In the genomic region with DNA sequence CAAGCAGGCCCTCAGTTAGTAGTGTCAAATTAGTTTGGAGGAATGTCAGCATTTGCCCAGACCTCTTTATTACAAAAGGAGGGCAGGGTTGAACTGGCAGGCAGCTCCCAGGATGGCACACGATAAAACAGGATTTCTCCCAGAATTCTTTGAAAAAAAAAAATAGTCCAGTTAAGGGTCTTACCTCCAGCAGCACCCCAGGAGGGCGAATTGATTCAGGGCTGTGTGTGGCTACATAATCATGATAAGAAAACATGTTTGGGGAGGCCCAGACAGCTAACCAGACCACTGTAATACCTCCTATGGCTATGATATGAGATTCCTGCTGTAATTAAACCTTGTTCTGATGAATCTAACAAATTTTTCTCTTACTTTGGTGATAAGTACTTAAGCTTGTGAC, we compare ENCODE assay signal across 14 cellular contexts. TPM values are rescaled to one million over a fixed set of nuclear protein-coding genes. Genes with fewer than 3 reads are reported as not detected.
DNase-seq lines count a peak whose midpoint lies in the region; ATAC-seq, FAIRE-seq and TF ChIP-seq lines count a peak whose summit lies in the region.
"Had no signal": no experiment of that assay in that cellular context is flagged by ENCODE, and none has a peak within 500 bp of the region (broad histone marks: within the 10 kb centered on the region; RNA-seq: fewer than 3 reads in every experiment).

No MANE protein-coding gene starts in this region.

- no peaks in the 10 kb centered on the region for H3K27me3 ChIP-seq in OCI-LY3 (ENCODE audit: low read depth, low read length)
- H3K27me3 ChIP-seq in mesenchymal stem cell (ENCODE audit: control insufficient read depth in 1 of 2, insufficient read depth in 1 of 2, low read length in 2 of 2), result no peaks in the 10 kb centered on the region

- H2AK5ac ChIP-seq in mesenchymal stem cell (ENCODE audit: low read length, severe bottlenecking), result no peak overlapping the region

- no peak overlapping the region for H3K23ac ChIP-seq in mesenchymal stem cell (ENCODE audit: low read length in 2 of 2)

- WGBS in mesenchymal stem cell, result 40% methylated on average over 1 of the region's 2 CpGs

- ATAC-seq in esophagus mucosa, result no peak
- no peak for ATAC-seq in activated naive CD4-positive, alpha-beta T cell treated with anti-CD3 and anti-CD28 coated beads, Interleukin-2, amount 50 U/mL, for 72 hours
- ATAC-seq: K562, SK-N-SH treated with all-trans-retinoic acid at 6 μM for 48 hours had no signal

- no peak overlapping the region for H3K14ac ChIP-seq in mesenchymal stem cell (ENCODE audit: low read length in 2 of 2)

- H3K18ac ChIP-seq in mesenchymal stem cell (ENCODE audit: low read depth in 1 of 2, low read length in 2 of 2), result no peak overlapping the region

- H2BK120ac ChIP-seq in mesenchymal stem cell (ENCODE audit: low read depth, low read length), result no peak overlapping the region

- H3K4ac ChIP-seq in mesenchymal stem cell (ENCODE audit: low read depth in 1 of 2, low read length in 2 of 2), result no peak overlapping the region

- H4K8ac ChIP-seq in mesenchymal stem cell (ENCODE audit: low read length), result no peak overlapping the region

- no peaks in the 10 kb centered on the region for H3K9me3 Mint-ChIP-seq in activated naive CD4-positive, alpha-beta T cell treated with anti-CD3 and anti-CD28 coated beads, Interleukin-2, amount 50 U/mL, for 72 hours

- H3K36me3 ChIP-seq in OCI-LY3 (replicated peaks; ENCODE audit: low read depth, low read length), result no peaks in the 10 kb centered on the region
- no peaks in the 10 kb centered on the region for H3K36me3 ChIP-seq in mesenchymal stem cell (ENCODE audit: control insufficient read depth in 1 of 2, insufficient read depth in 2 of 2, low read depth in 1 of 2, low read length in 2 of 2)

- no peaks in the 10 kb centered on the region for H3K9me3 ChIP-seq in OCI-LY3 (ENCODE audit: insufficient read depth, low read length)
- no peaks in the 10 kb centered on the region for H3K9me3 ChIP-seq in mesenchymal stem cell (ENCODE audit: control insufficient read depth, low read length)
- H3K9me3 ChIP-seq: Caco-2 had no signal

- H3K9ac ChIP-seq in OCI-LY3 (ENCODE audit: low read length) (no peak overlapping the region), mesenchymal stem cell (ENCODE audit: low read length) (no peak overlapping the region)

- no peaks in the 10 kb centered on the region for H3K79me2 ChIP-seq in OCI-LY3 (ENCODE audit: low read length)

- H3K4me3 ChIP-seq in OCI-LY3 (ENCODE audit: low read length) (no peak overlapping the region), mesenchymal stem cell (ENCODE audit: insufficient read depth in 1 of 2, low read depth in 1 of 2, low read length in 2 of 2) (no peak overlapping the region)
- H3K4me3 ChIP-seq: K562 had no signal

- H4K20me1 ChIP-seq in OCI-LY3 (ENCODE audit: insufficient read depth, low read length), result no peaks in the 10 kb centered on the region

- no peaks in the 10 kb centered on the region for H3K36me3 Mint-ChIP-seq in activated naive CD4-positive, alpha-beta T cell treated with anti-CD3 and anti-CD28 coated beads, Interleukin-2, amount 50 U/mL, for 72 hours

- H3K4me1 ChIP-seq in OCI-LY3 (ENCODE audit: low read length), result peaks cover 27% of the 10 kb centered on the region
- H3K4me1 ChIP-seq in mesenchymal stem cell (ENCODE audit: control insufficient read depth, insufficient read depth, low read depth, low read length), result peaks cover 5% of the 10 kb centered on the region
- H3K4me1 ChIP-seq: Caco-2 had no signal

- FAIRE-seq in GM12891 (lab: Jason Lieb, UNC), result peak; percentile 5
- FAIRE-seq: K562 had no signal

- TF ChIP-seq CTCF in 22Rv1 (IDR thresholded peaks at IDR 0.05), result no peak
- no peak for TF ChIP-seq CTCF in OCI-LY3 (IDR thresholded peaks at IDR 0.05; ENCODE audit: low read depth, low read length)

- H2BK12ac ChIP-seq in mesenchymal stem cell (ENCODE audit: low read length in 2 of 2), result no peak overlapping the region

- H3K4me2 ChIP-seq in OCI-LY3 (ENCODE audit: low read length) (peak overlapping the region; percentile 65; the same call in 1 of the 2 replicates), mesenchymal stem cell (ENCODE audit: low read length, poor library complexity, severe bottlenecking) (no peak overlapping the region)

- no peak for TF ChIP-seq POLR2A in GM12891 (IDR thresholded peaks at IDR 0.05; ENCODE audit: low read depth, low read length)

- no peak overlapping the region for H2BK5ac ChIP-seq in mesenchymal stem cell (ENCODE audit: low read depth, low read length, poor library complexity, severe bottlenecking)

- no peak overlapping the region for H4K91ac ChIP-seq in mesenchymal stem cell (ENCODE audit: low read length)

- H2AFZ ChIP-seq in OCI-LY3 (ENCODE audit: low read depth, low read length) (no peak overlapping the region), mesenchymal stem cell (ENCODE audit: low read depth, low read length) (no peak overlapping the region)

- H3K27ac ChIP-seq in 22Rv1, result peak overlapping the region; percentile 36
- no peak overlapping the region for H3K27ac ChIP-seq in OCI-LY3 (ENCODE audit: low read length)
- peak overlapping the region; percentile 58 for H3K27ac ChIP-seq in mesenchymal stem cell (ENCODE audit: low read length, poor library complexity, severe bottlenecking)

- no peaks in the 10 kb centered on the region for H3K79me1 ChIP-seq in mesenchymal stem cell (replicated peaks; ENCODE audit: low read length, poor library complexity, severe bottlenecking)

- no peak overlapping the region for H2BK15ac ChIP-seq in mesenchymal stem cell (ENCODE audit: low read depth, poor library complexity, severe bottlenecking)

- H3K27ac Mint-ChIP-seq in activated naive CD4-positive, alpha-beta T cell treated with anti-CD3 and anti-CD28 coated beads, Interleukin-2, amount 50 U/mL, for 72 hours, result no peak overlapping the region

- DNase-seq in GM12891 (ENCODE audit: insufficient read length, low spot score), result no peak
- no peak for DNase-seq in mesenchymal stem cell
- DNase-seq in AG20443 (ENCODE audit: low spot score), result no peak
- DNase-seq in activated naive CD4-positive, alpha-beta T cell treated with anti-CD3 and anti-CD28 coated beads, Interleukin-2, amount 50 U/mL, for 72 hours (ENCODE audit: low spot score in 2 of 2), result no peak
- DNase-seq: Caco-2, GOT3, NCI-H510A, NCI-H82, SHP77 treated with DMSO at 0.1 percent for 48 hours had no signal

TF ChIP-seq in GM12891, 5 proteins besides CTCF, POLR2A, EP300 and RAD21:
- TF ChIP-seq POU2F2 (IDR thresholded peaks at IDR 0.05; ENCODE audit: low read depth, low read length), result no peak
- no peak for TF ChIP-seq PAX5 (IDR thresholded peaks at IDR 0.05; ENCODE audit: insufficient read depth, low read length, severe bottlenecking)
- no peak for TF ChIP-seq TAF1 (IDR thresholded peaks at IDR 0.05; ENCODE audit: low read depth, low read length)
- TF ChIP-seq SPI1 (IDR thresholded peaks at IDR 0.05; ENCODE audit: low read depth, low read length), result no peak
- TF ChIP-seq POLR2AphosphoS5 (IDR thresholded peaks at IDR 0.05; ENCODE audit: low read depth, low read length), result no peak

RNA-seq across cellular contexts. Expression of a gene that starts 38.8 kb away (rescaled TPM):
- 1.4 TPM for polyA plus RNA-seq in GM12891 (2012; ENCODE audit: low read depth, missing spikeins)
- polyA plus RNA-seq in mesenchymal stem cell (2013, experiment 1 of 2), result 2.5 TPM
- polyA plus RNA-seq in mesenchymal stem cell (2013, experiment 2 of 2), result 2.4 TPM
- total RNA-seq in esophagus mucosa, result 4.8 TPM
- 1 to 10 TPM; 5.4 to 6.7 TPM for total RNA-seq in activated naive CD4-positive, alpha-beta T cell treated with anti-CD3 and anti-CD28 coated beads, Interleukin-2, amount 50 U/mL, for 72 hours

RNA-seq across cellular contexts. Expression of a gene that starts 50.3 kb away (rescaled TPM):
- polyA plus RNA-seq in GM12891 (2012; ENCODE audit: low read depth, missing spikeins), result 375 TPM
- polyA plus RNA-seq in mesenchymal stem cell (2013, experiment 1 of 2), result 898 TPM
- polyA plus RNA-seq in mesenchymal stem cell (2013, experiment 2 of 2), result 923 TPM
- total RNA-seq in esophagus mucosa, result 219 TPM
- total RNA-seq in activated naive CD4-positive, alpha-beta T cell treated with anti-CD3 and anti-CD28 coated beads, Interleukin-2, amount 50 U/mL, for 72 hours, result 100 to 1,000 TPM; 285 to 376 TPM
